ENCODE assay signal across 1 cellular context in genomic region chr20:50120935-50121693, GRCh38.
A peak's percentile ranks its signal among the peaks of the same experiment; 100 is the strongest.
TF ChIP-seq lines count a peak whose summit lies in the region.

No MANE protein-coding gene starts in this region.

TF ChIP-seq in HCT116, 20 proteins besides CTCF, POLR2A, EP300 and RAD21:
- no peak for TF ChIP-seq EGR1 (IDR thresholded peaks at IDR 0.05; ENCODE audit: low read depth)
- peak; percentile 51 for TF ChIP-seq POLR2AphosphoS5 (IDR thresholded peaks at IDR 0.05; ENCODE audit: low read depth, low read length)
- TF ChIP-seq ZBTB33 (IDR thresholded peaks at IDR 0.05; ENCODE audit: extremely low read depth, insufficient replicate concordance, low read length) = no peak
- peak; percentile 45; the same call in 1 of the 2 replicates for TF ChIP-seq CBX3 (IDR thresholded peaks at IDR 0.05; ENCODE audit: low read depth)
- no peak for TF ChIP-seq ATF3 (IDR thresholded peaks at IDR 0.05)
